In genomic region chr19:53432088-53432661, GRCh38 we compare ENCODE assay signal across 8 cellular contexts. TPM values are rescaled to one million over a fixed set of nuclear protein-coding genes. Genes with fewer than 3 reads are reported as not detected.
DNase-seq lines count a peak whose midpoint lies in the region; ATAC-seq and TF ChIP-seq lines count a peak whose summit lies in the region.

No MANE protein-coding gene starts in this region.

- H2BK15ac ChIP-seq in mesendoderm (replicated peaks; ENCODE audit: low read depth), result no peak overlapping the region

- H3K9me3 Mint-ChIP-seq in activated naive CD4-positive, alpha-beta T cell treated with anti-CD3 and anti-CD28 coated beads for 36 hours, result peaks cover 13% of the 10 kb centered on the region

- H3K4me2 ChIP-seq in SK-N-SH (peak overlapping the region; percentile 91), mesendoderm (ENCODE audit: low read length) (peak overlapping the region; percentile 62)

- H2AFZ ChIP-seq in SK-N-SH (ENCODE audit: low read depth), result peak overlapping the region; percentile 87

- peak overlapping the region; percentile 88 for H3K27ac Mint-ChIP-seq in activated naive CD4-positive, alpha-beta T cell treated with anti-CD3 and anti-CD28 coated beads for 36 hours

- peaks cover 12 to 37% of the 10 kb centered on the region in 2 experiments for H3K36me3 ChIP-seq in SK-N-SH (replicated peaks in 1 of 2; ENCODE audit: control insufficient read depth in 1 of 2, insufficient read depth in 2 of 2, low read length in 1 of 2)
- peaks cover 7 to 22% of the 10 kb centered on the region in 2 donors for H3K36me3 ChIP-seq in duodenal mucosa (ENCODE audit: control insufficient read depth in 1 of 2, insufficient read depth in 2 of 2, low read length in 2 of 2)
- no peaks in the 10 kb centered on the region for H3K36me3 ChIP-seq in mesendoderm (ENCODE audit: control insufficient read depth, insufficient read depth, low read length)
- H3K36me3 ChIP-seq in thymus (ENCODE audit: control insufficient read depth, insufficient read depth), result peaks cover 19% of the 10 kb centered on the region

- H3K27ac ChIP-seq in SK-N-SH (ENCODE audit: low read depth in 2 of 2, low read length in 1 of 2), result peak overlapping the region in 1 of 2 experiments; percentile 42; a peak in 2 of 4 replicates
- peak overlapping the region; percentile 60 for H3K27ac ChIP-seq in duodenal mucosa (ENCODE audit: low read depth, low read length)
- H3K27ac ChIP-seq in mesendoderm (ENCODE audit: low read depth, low read length), result no peak overlapping the region
- peak overlapping the region; percentile 81 for H3K27ac ChIP-seq in thymus (ENCODE audit: low read depth)

- peak overlapping the region; percentile 83 for H3K4me3 Mint-ChIP-seq in activated naive CD4-positive, alpha-beta T cell treated with anti-CD3 and anti-CD28 coated beads for 36 hours

- H3K9me2 ChIP-seq in SK-N-SH, result no peaks in the 10 kb centered on the region

- H3K4me1 ChIP-seq in SK-N-SH (ENCODE audit: control insufficient read depth in 1 of 2, insufficient read depth in 2 of 2, low read depth in 1 of 2, low read length in 1 of 2) (peaks cover 0 to 3% of the 10 kb centered on the region in 2 experiments; a peak in 1 of 4 replicates), duodenal mucosa (ENCODE audit: control insufficient read depth in 1 of 2, insufficient read depth in 2 of 2, low read length in 2 of 2) (peaks cover 0 to 15% of the 10 kb centered on the region in 2 donors), mesendoderm (ENCODE audit: control insufficient read depth, low read depth, low read length) (peaks cover 2% of the 10 kb centered on the region), thymus (ENCODE audit: control insufficient read depth, insufficient read depth, low read length) (peaks cover 3% of the 10 kb centered on the region)

- H4K8ac ChIP-seq in mesendoderm (ENCODE audit: low read depth, low read length), result no peak overlapping the region

- H3K36me3 Mint-ChIP-seq in activated naive CD4-positive, alpha-beta T cell treated with anti-CD3 and anti-CD28 coated beads for 36 hours (ENCODE audit: low read depth), result peaks cover 46% of the 10 kb centered on the region

- H3K18ac ChIP-seq in mesendoderm (ENCODE audit: low read length), result peak overlapping the region; percentile 34

- TF ChIP-seq CTCF in SK-N-SH (IDR thresholded peaks at IDR 0.05), result no peak

- H3K79me2 ChIP-seq in SK-N-SH (ENCODE audit: insufficient read depth) (peaks cover 17% of the 10 kb centered on the region), mesendoderm (ENCODE audit: control insufficient read depth, insufficient read depth, low read length) (peaks cover 9% of the 10 kb centered on the region)

- CTCF ChIA-PET in activated naive CD4-positive, alpha-beta T cell treated with anti-CD3 and anti-CD28 coated beads for 36 hours (lab: Charles Lee), result no interaction called here
- CTCF ChIA-PET in SK-N-SH (lab: Yijun Ruan, JAX), result interaction anchor here (0.7 to 1.3 kb wide), 4 partner anchors 71 to 1609 kb away, joined by 3 read pairs; no protein-coding TSS in a partner anchor

- intact Hi-C loops in activated naive CD4-positive, alpha-beta T cell treated with anti-CD3 and anti-CD28 coated beads for 36 hours (cut with micrococcal nuclease), result no loop called here

- no peak overlapping the region for H2BK120ac ChIP-seq in mesendoderm (ENCODE audit: low read depth, low read length)

- H3K9me3 ChIP-seq in SK-N-SH, result no peaks in the 10 kb centered on the region
- peaks cover 2 to 3% of the 10 kb centered on the region in 2 donors for H3K9me3 ChIP-seq in duodenal mucosa (ENCODE audit: control insufficient read depth in 1 of 2, low read length in 2 of 2)
- no peaks in the 10 kb centered on the region for H3K9me3 ChIP-seq in thymus (ENCODE audit: control insufficient read depth)

- H3K4ac ChIP-seq in mesendoderm (ENCODE audit: low read depth, low read length), result peak overlapping the region; percentile 70

- no peaks in the 10 kb centered on the region for H3K27me3 ChIP-seq in SK-N-SH (ENCODE audit: insufficient read depth)
- H3K27me3 ChIP-seq in duodenal mucosa (ENCODE audit: control insufficient read depth in 1 of 2, insufficient read depth in 2 of 2, low read length in 2 of 2), result no peaks in the 10 kb centered on the region
- no peaks in the 10 kb centered on the region for H3K27me3 ChIP-seq in mesendoderm (ENCODE audit: insufficient read depth, low read length, poor library complexity)
- H3K27me3 ChIP-seq in thymus (ENCODE audit: control insufficient read depth, insufficient read depth), result no peaks in the 10 kb centered on the region

- no peak overlapping the region for H4K5ac ChIP-seq in mesendoderm (ENCODE audit: low read length)

- no peak for TF ChIP-seq EP300 in SK-N-SH (IDR thresholded peaks at IDR 0.05; ENCODE audit: borderline replicate concordance in 1 of 2, low read depth in 1 of 2, low read length in 1 of 2)

- peaks cover 21% of the 10 kb centered on the region for H3K4me1 Mint-ChIP-seq in activated naive CD4-positive, alpha-beta T cell treated with anti-CD3 and anti-CD28 coated beads for 36 hours (ENCODE audit: low read depth)

- POLR2A ChIA-PET in SK-N-SH (lab: Yijun Ruan, JAX), result no interaction called here

- ATAC-seq in HG03066 (IDR thresholded peaks at IDR 0.05; ENCODE audit: low read depth, unreplicated experiment), result peak; percentile 11

- no peak for TF ChIP-seq RAD21 in SK-N-SH (IDR thresholded peaks at IDR 0.05; ENCODE audit: low read length)

- H3K9ac ChIP-seq in SK-N-SH (peak overlapping the region; percentile 85), duodenal mucosa (ENCODE audit: low read depth in 1 of 2, low read length in 2 of 2) (peak overlapping the region; percentile 84 to 86), mesendoderm (ENCODE audit: low read length) (peak overlapping the region; percentile 89)

- peak overlapping the region; percentile 89 for H3K23ac ChIP-seq in mesendoderm (ENCODE audit: low read length)

- DNase-seq in activated naive CD4-positive, alpha-beta T cell treated with anti-CD3 and anti-CD28 coated beads for 36 hours, result peak; percentile 37
- DNase-seq in activated naive CD4-positive, alpha-beta T cell treated with Interleukin-2 at 50 U/mL for 16 hours, result no peak
- peak; percentile 50 for DNase-seq in SK-N-SH
- DNase-seq in mesendoderm, result peak; percentile 34
- no peak for DNase-seq in DMS153 treated with DMSO at 0.1 percent for 48 hours (lab: John Stamatoyannopoulos, UW; ENCODE audit: unreplicated experiment)

- H2AK5ac ChIP-seq in mesendoderm (ENCODE audit: low read length), result no peak overlapping the region

- peak overlapping the region; percentile 95 for H3K56ac ChIP-seq in mesendoderm (ENCODE audit: low read length)

- no peak overlapping the region for H2BK5ac ChIP-seq in mesendoderm (ENCODE audit: low read length)

- under 1% methylated on average over 23 of the region's 30 CpGs for WGBS in SK-N-SH (ENCODE audit: low lambda C conversion rate)
- no CpG with 5 or more reads among the region's 30 CpGs for WGBS in mesendoderm (ENCODE audit: extremely low coverage, insufficient coverage, low lambda C conversion rate)
- WGBS in thymus, result 1% methylated on average over 30 of the region's 30 CpGs

- H4K20me1 ChIP-seq in SK-N-SH (ENCODE audit: insufficient read depth), result no peaks in the 10 kb centered on the region

- H3K4me3 ChIP-seq in SK-N-SH (ENCODE audit: low read depth in 2 of 2, low read length in 1 of 2), result peak overlapping the region; percentile 82 to 94
- peak overlapping the region; percentile 79 to 92 for H3K4me3 ChIP-seq in duodenal mucosa (ENCODE audit: low read depth in 1 of 2, low read length in 2 of 2)
- H3K4me3 ChIP-seq in mesendoderm (ENCODE audit: low read length), result peak overlapping the region; percentile 95
- peak overlapping the region; percentile 73 for H3K4me3 ChIP-seq in thymus (ENCODE audit: low read length)

- no peaks in the 10 kb centered on the region for H3F3A ChIP-seq in SK-N-SH (replicated peaks; ENCODE audit: insufficient read depth)

- H3K27me3 Mint-ChIP-seq in activated naive CD4-positive, alpha-beta T cell treated with anti-CD3 and anti-CD28 coated beads for 36 hours (ENCODE audit: low read depth), result no peaks in the 10 kb centered on the region

- H3K79me1 ChIP-seq in mesendoderm (ENCODE audit: low read length), result peaks cover 6% of the 10 kb centered on the region

TF ChIP-seq in SK-N-SH, 30 proteins besides CTCF, POLR2A, EP300 and RAD21 (continues in another document):
- TF ChIP-seq SMC3 (IDR thresholded peaks at IDR 0.05; ENCODE audit: low read depth, low read length), result no peak
- TF ChIP-seq TCF12 (IDR thresholded peaks at IDR 0.05), result no peak
- no peak for TF ChIP-seq NFIC (IDR thresholded peaks at IDR 0.05; ENCODE audit: borderline replicate concordance)
- TF ChIP-seq MAX (IDR thresholded peaks at IDR 0.05; ENCODE audit: low read depth), result no peak; the same call in 1 of the 2 replicates
- no peak for TF ChIP-seq FOSL2 (IDR thresholded peaks at IDR 0.05; ENCODE audit: borderline replicate concordance, low read depth)

RNA-seq across cellular contexts. Expression of gene ZNF761, which starts 0.4 kb away (rescaled TPM):
- 10 to 100 TPM in 1 of 2 experiments, 1 to 10 TPM in 1; 8.7 to 10.0 TPM for total RNA-seq in activated naive CD4-positive, alpha-beta T cell treated with anti-CD3 and anti-CD28 coated beads for 36 hours
- 5.9 and 8.5 TPM in 2 replicates for polyA plus RNA-seq in SK-N-SH (2012; rRNA removed)
- polyA plus RNA-seq in SK-N-SH (2012; cell fraction: cytosol; rRNA removed), result 7.1 and 7.6 TPM in 2 replicates
- 6.6 and 13.1 TPM in 2 replicates for polyA plus RNA-seq in SK-N-SH (2012; cell fraction: nucleus; rRNA removed)
- 15.1 TPM for polyA plus RNA-seq in mesendoderm (2013, experiment 1 of 2)
- 14.8 TPM for polyA plus RNA-seq in mesendoderm (2013, experiment 2 of 2)
- polyA plus RNA-seq in thymus, result 14.9 TPM

RNA-seq across cellular contexts. Expression of gene ZNF813, which starts 35.4 kb away (rescaled TPM):
- total RNA-seq in activated naive CD4-positive, alpha-beta T cell treated with anti-CD3 and anti-CD28 coated beads for 36 hours, result 1 to 10 TPM; 4.5 to 5.6 TPM
- polyA plus RNA-seq in SK-N-SH (2012; rRNA removed) (0.44 and 0.78 TPM in 2 replicates), thymus (2.5 TPM)
- 0.60 and 0.64 TPM in 2 replicates for polyA plus RNA-seq in SK-N-SH (2012; cell fraction: cytosol; rRNA removed)
- polyA plus RNA-seq in SK-N-SH (2012; cell fraction: nucleus; rRNA removed), result 0.25 and 0.49 TPM in 2 replicates
- 5.8 TPM for polyA plus RNA-seq in mesendoderm (2013, experiment 1 of 2)
- polyA plus RNA-seq in mesendoderm (2013, experiment 2 of 2), result 5.7 TPM

RNA-seq across cellular contexts. Expression of gene ZNF765, which starts 37.2 kb away (rescaled TPM):
- total RNA-seq in activated naive CD4-positive, alpha-beta T cell treated with anti-CD3 and anti-CD28 coated beads for 36 hours, result 1 to 10 TPM; 7.9 to 8.0 TPM
- polyA plus RNA-seq in SK-N-SH (2012; rRNA removed) (2.3 and 3.5 TPM in 2 replicates), thymus (6.2 TPM)
- polyA plus RNA-seq in SK-N-SH (2012; cell fraction: cytosol; rRNA removed), result 2.1 and 2.4 TPM in 2 replicates
- 9.0 and 9.2 TPM in 2 replicates for polyA plus RNA-seq in SK-N-SH (2012; cell fraction: nucleus; rRNA removed)
- 7.5 TPM for polyA plus RNA-seq in mesendoderm (2013, experiment 1 of 2)
- 6.6 TPM for polyA plus RNA-seq in mesendoderm (2013, experiment 2 of 2)

Comparison
In these comparisons a context has a peak if more than half of its experiments do, and no peak if none do; other contexts are left out.
1. DNase-seq: peak in activated naive CD4-positive, alpha-beta T cell treated with anti-CD3 and anti-CD28 coated beads for 36 hours (single experiment), SK-N-SH (single experiment) and mesendoderm (single experiment); none in activated naive CD4-positive, alpha-beta T cell treated with Interleukin-2 at 50 U/mL for 16 hours (single experiment) and DMS153 treated with DMSO at 0.1 percent for 48 hours (single experiment).
2. Peak in every context shown above with its lines, with median percentiles within 50 percentile points of each other: H3K4me3 ChIP-seq and H3K9ac ChIP-seq.